ENCODE assay signal across 8 cellular contexts in genomic region chr3:23740517-23741402, GRCh38.
DNase-seq lines count a peak whose midpoint lies in the region; ATAC-seq and TF ChIP-seq lines count a peak whose summit lies in the region.

No MANE protein-coding gene starts in this region.

- H2AK5ac ChIP-seq in neuronal stem cell (ENCODE audit: low read depth, low read length) = no peak overlapping the region

- H3K4ac ChIP-seq in neuronal stem cell (ENCODE audit: low read length) = no peak overlapping the region

- H2BK12ac ChIP-seq in neuronal stem cell (ENCODE audit: low read length) = no peak overlapping the region

- H3K9ac ChIP-seq in neuronal stem cell (ENCODE audit: low read depth, low read length, poor library complexity) = no peak overlapping the region

- DNase-seq in HS-27A (ENCODE audit: low read depth) = peak; percentile 78
- DNase-seq in activated T-cell treated with anti-CD3 and anti-CD28 coated beads, Interleukin-2, amount 50 U/mL, for 24 hours = no peak
- peak in 2 of 3 donors; percentile 46 to 80 for DNase-seq in mucosa of descending colon
- DNase-seq in neuronal stem cell (ENCODE audit: low spot score) = no peak
- DNase-seq in NCI-H187 (lab: John Stamatoyannopoulos, UW) = no peak
- no peak for DNase-seq in amygdala (lab: John Stamatoyannopoulos, UW)

- no peaks in the 10 kb centered on the region for H3K36me3 Mint-ChIP-seq in activated T-cell treated with anti-CD3 and anti-CD28 coated beads, Interleukin-2, amount 50 U/mL, for 24 hours (ENCODE audit: low read depth)

- H3K9me3 ChIP-seq in mucosa of descending colon = no peaks in the 10 kb centered on the region
- H3K9me3 ChIP-seq in neuronal stem cell (replicated peaks in 1 of 2; ENCODE audit: control insufficient read depth in 2 of 2, insufficient read depth in 1 of 2, low read depth in 1 of 2, low read length in 2 of 2) = no peaks in the 10 kb centered on the region

- no peak overlapping the region for H2AFZ ChIP-seq in neuronal stem cell (ENCODE audit: low read length)

- H3K36me3 ChIP-seq in mucosa of descending colon (ENCODE audit: low read depth) = no peaks in the 10 kb centered on the region
- H3K36me3 ChIP-seq in neuronal stem cell (replicated peaks in 1 of 2; ENCODE audit: control insufficient read depth in 2 of 2, insufficient read depth in 2 of 2, low read length in 2 of 2) = no peaks in the 10 kb centered on the region

- H3K14ac ChIP-seq in neuronal stem cell (ENCODE audit: low read length) = no peak overlapping the region

- no peak overlapping the region for H3K4me3 Mint-ChIP-seq in activated T-cell treated with anti-CD3 and anti-CD28 coated beads, Interleukin-2, amount 50 U/mL, for 24 hours

- peaks cover 15% of the 10 kb centered on the region for H3K4me1 Mint-ChIP-seq in activated T-cell treated with anti-CD3 and anti-CD28 coated beads, Interleukin-2, amount 50 U/mL, for 24 hours (ENCODE audit: low read depth)

- intact Hi-C loops in mucosa of descending colon (cut with DNase I, micrococcal nuclease) = no loop called here

- no peaks in the 10 kb centered on the region for H3K79me1 ChIP-seq in neuronal stem cell (ENCODE audit: low read depth, low read length)

- H2BK120ac ChIP-seq in neuronal stem cell (ENCODE audit: low read depth, low read length) = no peak overlapping the region

- H3K27ac Mint-ChIP-seq in activated T-cell treated with anti-CD3 and anti-CD28 coated beads, Interleukin-2, amount 50 U/mL, for 24 hours = peak overlapping the region; percentile 36

- H4K91ac ChIP-seq in neuronal stem cell (ENCODE audit: low read depth, low read length, poor library complexity) = no peak overlapping the region

- WGBS in neuronal stem cell (ENCODE audit: extremely low coverage in 2 of 2, insufficient read length in 2 of 2, insufficient replicate concordance in 1 of 2), 2 donors = no CpG with 5 or more reads among the region's 8 CpGs

- no peak for TF ChIP-seq CTCF in mucosa of descending colon (IDR thresholded peaks at IDR 0.05)

- H3K27ac ChIP-seq in neuronal stem cell (replicated peaks; ENCODE audit: low read length) = no peak overlapping the region

- H3K4me1 ChIP-seq in mucosa of descending colon (ENCODE audit: low read depth) = no peaks in the 10 kb centered on the region
- H3K4me1 ChIP-seq in neuronal stem cell (ENCODE audit: control insufficient read depth in 2 of 2, insufficient read depth in 1 of 2, low read depth in 1 of 2, low read length in 2 of 2) = peaks cover 6 to 10% of the 10 kb centered on the region in 2 donors

- no peaks in the 10 kb centered on the region for H3K9me3 Mint-ChIP-seq in activated T-cell treated with anti-CD3 and anti-CD28 coated beads, Interleukin-2, amount 50 U/mL, for 24 hours

- H3K18ac ChIP-seq in neuronal stem cell (ENCODE audit: low read length) = no peak overlapping the region

- peaks cover 0 to 8% (median 0%) of the 10 kb centered on the region in 3 experiments for H3K27me3 ChIP-seq in neuronal stem cell (ENCODE audit: control insufficient read depth in 3 of 3, insufficient read depth in 3 of 3, low read depth in 1 of 3, low read length in 3 of 3)

- H4K8ac ChIP-seq in neuronal stem cell (ENCODE audit: low read depth, low read length) = no peak overlapping the region

- H3K4me3 ChIP-seq in mucosa of descending colon = no peak overlapping the region
- no peak overlapping the region for H3K4me3 ChIP-seq in neuronal stem cell (ENCODE audit: low read length in 2 of 2)

- no peak overlapping the region for H3K4me2 ChIP-seq in neuronal stem cell (ENCODE audit: insufficient read depth, low read length, poor library complexity, severe bottlenecking)

- H2BK5ac ChIP-seq in neuronal stem cell (ENCODE audit: low read length) = no peak overlapping the region

- H2BK15ac ChIP-seq in neuronal stem cell (ENCODE audit: low read length) = no peak overlapping the region

- ATAC-seq in GM18499 (IDR thresholded peaks at IDR 0.05; ENCODE audit: insufficient read depth, unreplicated experiment) (peak; percentile 74), GM21529 (IDR thresholded peaks at IDR 0.05; ENCODE audit: unreplicated experiment) (peak; percentile 95), mucosa of descending colon (peak; percentile 97)

- peaks cover 41% of the 10 kb centered on the region for H3K27me3 Mint-ChIP-seq in activated T-cell treated with anti-CD3 and anti-CD28 coated beads, Interleukin-2, amount 50 U/mL, for 24 hours

- no peak overlapping the region for H3K23ac ChIP-seq in neuronal stem cell (ENCODE audit: low read depth, low read length, poor library complexity)

Comparison
In these comparisons a context has a peak if more than half of its experiments do, and no peak if none do; other contexts are left out.
1. DNase-seq: peak in HS-27A (single experiment) and mucosa of descending colon (2 of 3); none in activated T-cell treated with anti-CD3 and anti-CD28 coated beads, Interleukin-2, amount 50 U/mL, for 24 hours (single experiment), neuronal stem cell (single experiment), NCI-H187 (0 of 2) and amygdala (0 of 56).
2. Peak in every context shown above with its lines, with median percentiles within 50 percentile points of each other: ATAC-seq.